32 cellular contexts compared by ENCODE assay signal in genomic region chr17:14276535-14277250, GRCh38. TPM values are rescaled to one million over a fixed set of nuclear protein-coding genes. Genes with fewer than 3 reads are reported as not detected.
"Had no signal": no experiment of that assay in that cellular context is flagged by ENCODE, and none has a peak within 500 bp of the region (broad histone marks: within the 10 kb centered on the region; RNA-seq: fewer than 3 reads in every experiment).

No MANE protein-coding gene starts in this region.

- H3K27ac ChIP-seq: ascending aorta, breast epithelium, cardiac muscle cell, coronary artery, dorsolateral prefrontal cortex, esophagus squamous epithelium, gastroesophageal sphincter, heart right ventricle had no signal

- H3K4me1 ChIP-seq: ascending aorta, breast epithelium, esophagus squamous epithelium, gastroesophageal sphincter, heart right ventricle had no signal

- DNase-seq: activated CD4-positive, alpha-beta memory T cell treated with anti-CD3 and anti-CD28 coated beads, Interleukin-2, amount 10 ng/mL, durations not matched to agents 7 days and 5 days; activated CD4-positive, alpha-beta T cell treated with anti-CD3 and anti-CD28 coated beads for 1 hour; activated CD4-positive, alpha-beta T cell treated with anti-CD3 and anti-CD28 coated beads for 4 hours; activated CD4-positive, alpha-beta T cell treated with anti-CD3 and anti-CD28 coated beads, Interleukin-2, amount 10 ng/mL, durations not matched to agents 7 days and 5 days; activated CD4-positive, alpha-beta T cell treated with anti-CD3 and anti-CD28 coated beads, Interleukin-2, amount 50 U/mL, for 4 hours; activated CD4-positive, CD25-positive, alpha-beta regulatory T cell; activated CD8-positive, alpha-beta memory T cell treated with anti-CD3 and anti-CD28 coated beads, Interleukin-2, amount 50 U/mL, for 48 hours; activated gamma-delta T cell; activated naive CD4-positive, alpha-beta T cell; activated naive CD4-positive, alpha-beta T cell treated with anti-CD3 and anti-CD28 coated beads, Interleukin-2, amount 10 ng/mL, durations not matched to agents 7 days and 5 days; activated naive CD8-positive, alpha-beta T cell treated with anti-CD3 and anti-CD28 coated beads, Interleukin-2, amount 10 ng/mL, durations not matched to agents 7 days and 5 days; activated T-cell treated with anti-CD3 and anti-CD28 coated beads for 4 hours; activated T-cell treated with anti-CD3 and anti-CD28 coated beads, Interleukin-2, amount 50 U/mL, for 24 hours; activated T-cell treated with anti-CD3 and anti-CD28 coated beads, Interleukin-2, amount 50 U/mL, for 72 hours; dorsolateral prefrontal cortex; effector memory CD4-positive, alpha-beta T cell; erythroblast; esophagus squamous epithelium; foreskin melanocyte; heart right ventricle; T-helper 2 cell had no signal

- ATAC-seq: activated naive CD4-positive, alpha-beta T cell treated with anti-CD3 and anti-CD28 coated beads, Interleukin-2, amount 50 U/mL, for 72 hours; activated T-cell treated with anti-CD3 and anti-CD28 coated beads, Interleukin-2, amount 50 U/mL, for 72 hours; gastroesophageal sphincter; heart right ventricle had no signal

- H3K4me3 ChIP-seq: ascending aorta, breast epithelium, cardiac muscle cell, coronary artery, dorsolateral prefrontal cortex, esophagus squamous epithelium, gastroesophageal sphincter, heart right ventricle had no signal

- H3K36me3 ChIP-seq: ascending aorta, breast epithelium, cardiac muscle cell, esophagus squamous epithelium, gastroesophageal sphincter, heart right ventricle had no signal

- H3K27me3 ChIP-seq: ascending aorta, cardiac muscle cell had no signal

- H3K9me3 ChIP-seq: esophagus squamous epithelium had no signal

RNA-seq across cellular contexts. Expression of gene CDRT15, which starts 40.0 kb away (rescaled TPM):
- total RNA-seq: activated CD4-positive, alpha-beta memory T cell treated with anti-CD3 and anti-CD28 coated beads, Interleukin-2, amount 10 ng/mL, durations not matched to agents 7 days and 5 days; activated CD4-positive, alpha-beta T cell treated with anti-CD3 and anti-CD28 coated beads, Interleukin-2, amount 10 ng/mL, durations not matched to agents 7 days and 5 days; activated naive CD4-positive, alpha-beta T cell treated with anti-CD3 and anti-CD28 coated beads, Interleukin-2, amount 50 U/mL, for 72 hours; activated naive CD8-positive, alpha-beta T cell treated with anti-CD3 and anti-CD28 coated beads, Interleukin-2, amount 10 ng/mL, durations not matched to agents 7 days and 5 days; activated T-cell treated with anti-CD3 and anti-CD28 coated beads, Interleukin-2, amount 50 U/mL, for 72 hours; ascending aorta; breast epithelium; cardiac muscle cell; cerebellum; dorsolateral prefrontal cortex; esophagus squamous epithelium; fibroblast of lung; fibroblast of villous mesenchyme; gastroesophageal sphincter; glomerular endothelial cell; heart right ventricle; T-helper 1 cell treated with Interleukin-12 subunit alpha and Interleukin-12 subunit beta and Interleukin-4 antibody, amounts not matched to agents 30 ng/mL and 1 ng/mL, for 36 hours had no signal
- polyA plus RNA-seq: fibroblast of lung, heart right ventricle had no signal
